Comparison of ENCODE assay signal across 2 cellular contexts in the genomic region with DNA sequence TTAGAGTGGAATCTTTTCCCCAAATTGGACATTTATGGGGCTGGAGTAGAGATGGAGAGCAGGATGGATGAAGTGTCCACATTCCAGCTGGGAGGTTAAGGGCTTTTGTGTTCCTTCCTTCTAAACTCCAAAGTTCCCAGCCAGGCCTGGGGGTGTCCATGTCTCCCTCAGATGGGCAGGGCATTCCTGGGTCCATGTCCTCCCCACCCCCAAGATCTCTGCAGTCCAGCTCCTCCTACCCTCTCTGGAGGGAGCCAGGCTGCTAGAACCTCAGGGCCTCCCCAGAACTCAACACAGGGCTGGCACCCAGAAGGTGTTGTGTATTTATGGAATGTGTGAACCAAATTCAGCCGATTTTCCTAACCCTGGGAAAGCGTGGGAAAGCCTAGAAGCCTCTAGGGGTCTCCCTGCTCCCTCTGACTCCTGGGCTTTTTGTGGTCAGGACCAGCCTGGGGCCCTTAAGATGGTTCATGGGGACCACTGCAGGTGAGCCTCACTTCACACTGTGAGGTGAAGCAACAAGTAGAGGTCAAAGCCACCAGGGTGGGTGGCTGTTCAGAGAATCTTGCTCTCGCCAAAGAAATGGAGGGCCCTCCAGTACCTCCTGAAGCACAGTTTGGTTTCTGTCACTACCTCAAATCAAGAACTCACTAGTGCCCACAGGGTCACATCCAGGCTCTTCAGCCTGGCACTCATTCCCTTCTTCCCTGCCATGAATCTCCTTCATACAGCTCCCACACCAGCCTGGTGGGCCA.
TF ChIP-seq lines count a peak whose summit lies in the region.

No MANE protein-coding gene starts in this region.

TF ChIP-seq in SK-N-SH, 30 proteins besides CTCF, POLR2A, EP300 and RAD21 (continued from another document):
- TF ChIP-seq, protein P1, sequence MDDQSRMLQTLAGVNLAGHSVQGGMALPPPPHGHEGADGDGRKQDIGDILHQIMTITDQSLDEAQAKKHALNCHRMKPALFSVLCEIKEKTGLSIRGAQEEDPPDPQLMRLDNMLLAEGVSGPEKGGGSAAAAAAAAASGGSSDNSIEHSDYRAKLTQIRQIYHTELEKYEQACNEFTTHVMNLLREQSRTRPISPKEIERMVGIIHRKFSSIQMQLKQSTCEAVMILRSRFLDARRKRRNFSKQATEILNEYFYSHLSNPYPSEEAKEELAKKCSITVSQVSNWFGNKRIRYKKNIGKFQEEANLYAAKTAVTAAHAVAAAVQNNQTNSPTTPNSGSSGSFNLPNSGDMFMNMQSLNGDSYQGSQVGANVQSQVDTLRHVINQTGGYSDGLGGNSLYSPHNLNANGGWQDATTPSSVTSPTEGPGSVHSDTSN (IDR thresholded peaks at IDR 0.05) = no peak
- TF ChIP-seq SIN3A (IDR thresholded peaks at IDR 0.05; ENCODE audit: borderline replicate concordance, low read depth, low read length) (no peak), CHD2 (IDR thresholded peaks at IDR 0.05; ENCODE audit: low read length, partially characterized antibody) (no peak), RFX5 (IDR thresholded peaks at IDR 0.05; ENCODE audit: low read length) (no peak), YY1 (IDR thresholded peaks at IDR 0.05; ENCODE audit: low read depth) (no peak), SMC3 (IDR thresholded peaks at IDR 0.05; ENCODE audit: low read depth, low read length) (no peak), TCF12 (IDR thresholded peaks at IDR 0.05) (no peak), NFIC (IDR thresholded peaks at IDR 0.05; ENCODE audit: borderline replicate concordance) (no peak), TEAD4 (IDR thresholded peaks at IDR 0.05; ENCODE audit: borderline replicate concordance, insufficient read depth) (no peak), POLR2AphosphoS5 (IDR thresholded peaks at IDR 0.05; ENCODE audit: low read depth, low read length) (no peak), RXRA (IDR thresholded peaks at IDR 0.05; ENCODE audit: borderline replicate concordance, low read depth) (no peak), ELF1 (IDR thresholded peaks at IDR 0.05) (no peak), MXI1 (IDR thresholded peaks at IDR 0.05; ENCODE audit: low read depth, low read length) (no peak)
- TF ChIP-seq, protein P2, sequence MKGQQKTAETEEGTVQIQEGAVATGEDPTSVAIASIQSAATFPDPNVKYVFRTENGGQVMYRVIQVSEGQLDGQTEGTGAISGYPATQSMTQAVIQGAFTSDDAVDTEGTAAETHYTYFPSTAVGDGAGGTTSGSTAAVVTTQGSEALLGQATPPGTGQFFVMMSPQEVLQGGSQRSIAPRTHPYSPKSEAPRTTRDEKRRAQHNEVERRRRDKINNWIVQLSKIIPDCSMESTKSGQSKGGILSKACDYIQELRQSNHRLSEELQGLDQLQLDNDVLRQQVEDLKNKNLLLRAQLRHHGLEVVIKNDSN (IDR thresholded peaks at IDR 0.05; ENCODE audit: borderline replicate concordance, low read depth) = no peak

TF ChIP-seq in SK-N-SH treated with all-trans-retinoic acid at 6 μM for 48 hours, 23 proteins besides CTCF, POLR2A, EP300 and RAD21 (continued from another document):
- TF ChIP-seq, protein P3, sequence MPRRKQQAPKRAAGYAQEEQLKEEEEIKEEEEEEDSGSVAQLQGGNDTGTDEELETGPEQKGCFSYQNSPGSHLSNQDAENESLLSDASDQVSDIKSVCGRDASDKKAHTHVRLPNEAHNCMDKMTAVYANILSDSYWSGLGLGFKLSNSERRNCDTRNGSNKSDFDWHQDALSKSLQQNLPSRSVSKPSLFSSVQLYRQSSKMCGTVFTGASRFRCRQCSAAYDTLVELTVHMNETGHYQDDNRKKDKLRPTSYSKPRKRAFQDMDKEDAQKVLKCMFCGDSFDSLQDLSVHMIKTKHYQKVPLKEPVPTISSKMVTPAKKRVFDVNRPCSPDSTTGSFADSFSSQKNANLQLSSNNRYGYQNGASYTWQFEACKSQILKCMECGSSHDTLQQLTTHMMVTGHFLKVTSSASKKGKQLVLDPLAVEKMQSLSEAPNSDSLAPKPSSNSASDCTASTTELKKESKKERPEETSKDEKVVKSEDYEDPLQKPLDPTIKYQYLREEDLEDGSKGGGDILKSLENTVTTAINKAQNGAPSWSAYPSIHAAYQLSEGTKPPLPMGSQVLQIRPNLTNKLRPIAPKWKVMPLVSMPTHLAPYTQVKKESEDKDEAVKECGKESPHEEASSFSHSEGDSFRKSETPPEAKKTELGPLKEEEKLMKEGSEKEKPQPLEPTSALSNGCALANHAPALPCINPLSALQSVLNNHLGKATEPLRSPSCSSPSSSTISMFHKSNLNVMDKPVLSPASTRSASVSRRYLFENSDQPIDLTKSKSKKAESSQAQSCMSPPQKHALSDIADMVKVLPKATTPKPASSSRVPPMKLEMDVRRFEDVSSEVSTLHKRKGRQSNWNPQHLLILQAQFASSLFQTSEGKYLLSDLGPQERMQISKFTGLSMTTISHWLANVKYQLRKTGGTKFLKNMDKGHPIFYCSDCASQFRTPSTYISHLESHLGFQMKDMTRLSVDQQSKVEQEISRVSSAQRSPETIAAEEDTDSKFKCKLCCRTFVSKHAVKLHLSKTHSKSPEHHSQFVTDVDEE (CRISPR knock-in tag; IDR thresholded peaks at IDR 0.05) = no peak
- TF ChIP-seq ZNF565 (CRISPR knock-in tag; conservative IDR thresholded peaks at IDR 0.05; ENCODE audit: low read depth) (no peak), ESRRG (CRISPR knock-in tag; IDR thresholded peaks at IDR 0.05) (no peak), TCF4 (CRISPR knock-in tag; IDR thresholded peaks at IDR 0.05; ENCODE audit: borderline replicate concordance) (no peak), ZC3H10 (CRISPR knock-in tag; IDR thresholded peaks at IDR 0.05) (no peak)
